8 cellular contexts compared by ENCODE assay signal in the genomic region with DNA sequence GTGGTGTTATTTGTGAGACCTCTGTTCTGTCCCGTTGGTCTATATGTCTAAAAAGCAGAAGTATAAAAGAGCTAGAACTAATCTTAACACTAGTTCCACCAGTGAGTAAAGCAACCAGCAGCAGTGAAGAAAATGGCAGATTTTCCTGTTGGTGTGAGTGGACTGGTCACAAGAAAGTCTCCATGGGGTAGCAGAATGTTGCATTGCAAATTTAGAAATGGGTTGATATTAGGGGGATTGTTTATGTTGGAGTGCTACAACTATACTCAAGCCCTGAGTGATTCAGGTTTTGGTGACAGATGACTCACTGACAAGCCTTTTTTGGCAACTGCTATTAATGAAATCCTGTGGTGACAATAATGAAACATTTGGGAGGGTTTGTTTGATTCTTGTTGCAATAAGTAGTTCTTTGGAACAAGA. TPM values are rescaled to one million over a fixed set of nuclear protein-coding genes. Genes with fewer than 3 reads are reported as not detected.
DNase-seq lines count a peak whose midpoint lies in the region; ATAC-seq and TF ChIP-seq lines count a peak whose summit lies in the region.

No MANE protein-coding gene starts in this region.

- no CpG with 5 or more reads among the region's 1 CpG for WGBS in trophoblast cell (ENCODE audit: extremely low coverage, insufficient coverage, insufficient read length)

- H2BK12ac ChIP-seq in trophoblast cell (ENCODE audit: low read length): no peak overlapping the region

- H3K36me3 ChIP-seq in Loucy (ENCODE audit: insufficient read depth, low read length) (no peaks in the 10 kb centered on the region), brain microvascular endothelial cell (replicated peaks) (peaks cover 2% of the 10 kb centered on the region), trophoblast cell (ENCODE audit: control insufficient read depth in 1 of 2, insufficient read depth in 2 of 2, low read length in 2 of 2) (peaks cover 0 to 2% of the 10 kb centered on the region in 2 experiments), HAP-1 (replicated peaks) (no peaks in the 10 kb centered on the region)

- no peak overlapping the region for H4K12ac ChIP-seq in trophoblast cell (ENCODE audit: low read depth, low read length)

- no peak overlapping the region for H3K14ac ChIP-seq in trophoblast cell (ENCODE audit: low read length)

- H2BK5ac ChIP-seq in trophoblast cell (ENCODE audit: low read depth, low read length, poor library complexity): no peak overlapping the region

- no peaks in the 10 kb centered on the region for H3K27me3 ChIP-seq in Loucy (ENCODE audit: insufficient read depth, low read length, poor library complexity, severe bottlenecking)
- no peaks in the 10 kb centered on the region for H3K27me3 ChIP-seq in brain microvascular endothelial cell (replicated peaks)
- no peaks in the 10 kb centered on the region for H3K27me3 ChIP-seq in trophoblast cell (ENCODE audit: insufficient read depth, low read length)
- no peaks in the 10 kb centered on the region for H3K27me3 ChIP-seq in HAP-1 (ENCODE audit: low read depth)

- in situ Hi-C loops in brain microvascular endothelial cell (cut with HindIII; ENCODE audit: low pct_ligation_motif_present, low sequenced_read_pairs) (no loop called here), HAP-1 (cut with MboI; ENCODE audit: low sequenced_read_pairs) (no loop called here)

- H2AFZ ChIP-seq in Loucy (ENCODE audit: low read length) (no peak overlapping the region), trophoblast cell (ENCODE audit: insufficient read depth, low read length, poor library complexity) (no peak overlapping the region)

- H3K4me2 ChIP-seq in Loucy (ENCODE audit: low read depth, low read length, poor library complexity, severe bottlenecking) (peak overlapping the region; percentile 80), trophoblast cell (ENCODE audit: low read length) (no peak overlapping the region)

- H3K23ac ChIP-seq in trophoblast cell (ENCODE audit: low read length): no peak overlapping the region

- peak overlapping the region; percentile 63 for H3K4me3 ChIP-seq in Loucy (ENCODE audit: low read length, poor library complexity, severe bottlenecking)
- no peak overlapping the region for H3K4me3 ChIP-seq in brain microvascular endothelial cell (ENCODE audit: low read depth, low read length)
- no peak overlapping the region for H3K4me3 ChIP-seq in trophoblast cell (ENCODE audit: low read depth, low read length)
- H3K4me3 ChIP-seq in HAP-1: no peak overlapping the region

- no peak overlapping the region for H3K18ac ChIP-seq in trophoblast cell (ENCODE audit: low read length)

- H3F3A ChIP-seq in Loucy (ENCODE audit: low read depth): no peaks in the 10 kb centered on the region

- no peak overlapping the region for H4K8ac ChIP-seq in trophoblast cell (ENCODE audit: low read depth, low read length)

- peak; percentile 65 for ATAC-seq in GM21717 (IDR thresholded peaks at IDR 0.05; ENCODE audit: unreplicated experiment)

- H2BK120ac ChIP-seq in trophoblast cell (ENCODE audit: insufficient read depth, low read length, poor library complexity): no peak overlapping the region

- TF ChIP-seq CTCF in Loucy (conservative IDR thresholded peaks at IDR 0.05; ENCODE audit: low read length) (no peak), brain microvascular endothelial cell (IDR thresholded peaks at IDR 0.05; ENCODE audit: low read depth, low read length, missing control alignments) (no peak)

- H3K9ac ChIP-seq in Loucy (ENCODE audit: low read depth, low read length, poor library complexity, severe bottlenecking) (peak overlapping the region; percentile 39), trophoblast cell (ENCODE audit: low read length) (no peak overlapping the region)

- no peaks in the 10 kb centered on the region for H3K9me3 ChIP-seq in Loucy (ENCODE audit: insufficient read depth, low read depth, low read length)
- H3K9me3 ChIP-seq in trophoblast cell (ENCODE audit: insufficient read depth, low read depth, low read length): no peaks in the 10 kb centered on the region
- H3K9me3 ChIP-seq in HAP-1: no peaks in the 10 kb centered on the region; the same call in 1 of the 2 replicates

- H3K4ac ChIP-seq in trophoblast cell (ENCODE audit: low read depth, low read length): peak overlapping the region; percentile 69

- H3K9me2 ChIP-seq in Loucy (replicated peaks; ENCODE audit: low read depth, low read length): no peaks in the 10 kb centered on the region

- H3K79me2 ChIP-seq in Loucy (ENCODE audit: insufficient read depth, low read length): peaks cover 96% of the 10 kb centered on the region
- peaks cover 8% of the 10 kb centered on the region for H3K79me2 ChIP-seq in trophoblast cell (ENCODE audit: control insufficient read depth, insufficient read depth, low read length, poor library complexity)

- no peak overlapping the region for H2AK5ac ChIP-seq in trophoblast cell (ENCODE audit: low read length)

- peaks cover 3% of the 10 kb centered on the region for H3K79me1 ChIP-seq in trophoblast cell (ENCODE audit: low read length)

- DNase-seq in EH (ENCODE audit: low read depth) (peak; percentile 75), brain microvascular endothelial cell (peak; percentile 49), trophoblast cell (peak in 1 of 2 donors; percentile 26), SHP77 (lab: John Stamatoyannopoulos, UW) (no peak), HAP-1 (ENCODE audit: low spot score in 2 of 2) (no peak)
- no peak for DNase-seq in activated CD4-positive, alpha-beta T cell treated with anti-CD3 and anti-CD28 coated beads, Interleukin-2, amount 50 U/mL, for 1 hour

- no peak overlapping the region for H4K91ac ChIP-seq in trophoblast cell (ENCODE audit: low read depth, low read length)

- H4K20me1 ChIP-seq in Loucy (ENCODE audit: insufficient read depth, low read length, poor library complexity, severe bottlenecking): peaks cover 63% of the 10 kb centered on the region

- H3K27ac ChIP-seq in brain microvascular endothelial cell (peak overlapping the region; percentile 64), trophoblast cell (ENCODE audit: low read depth, low read length) (no peak overlapping the region)

- H3K4me1 ChIP-seq in Loucy (ENCODE audit: insufficient read depth, low read length, poor library complexity, severe bottlenecking) (peaks cover 30% of the 10 kb centered on the region), trophoblast cell (ENCODE audit: control insufficient read depth in 1 of 2, insufficient read depth in 2 of 2, low read length in 2 of 2) (peaks cover 0 to 2% of the 10 kb centered on the region in 2 experiments), HAP-1 (peaks cover 22% of the 10 kb centered on the region)

RNA-seq across cellular contexts. Expression of gene AVL9, which starts 5.6 kb away (rescaled TPM):
- polyA plus RNA-seq in trophoblast cell (2013): 19.8 and 22.5 TPM in 2 replicates

RNA-seq across cellular contexts. Expression of gene LSM5, which starts 10.8 kb away (rescaled TPM):
- 126 and 134 TPM in 2 replicates for polyA plus RNA-seq in trophoblast cell (2013)

Comparison
In these comparisons a context has a peak if more than half of its experiments do, and no peak if none do; other contexts are left out.
1. DNase-seq: peak in EH (single experiment) and brain microvascular endothelial cell (single experiment); none in SHP77 (0 of 2), HAP-1 (0 of 2) and activated CD4-positive, alpha-beta T cell treated with anti-CD3 and anti-CD28 coated beads, Interleukin-2, amount 50 U/mL, for 1 hour (single experiment).